In the genomic region with DNA sequence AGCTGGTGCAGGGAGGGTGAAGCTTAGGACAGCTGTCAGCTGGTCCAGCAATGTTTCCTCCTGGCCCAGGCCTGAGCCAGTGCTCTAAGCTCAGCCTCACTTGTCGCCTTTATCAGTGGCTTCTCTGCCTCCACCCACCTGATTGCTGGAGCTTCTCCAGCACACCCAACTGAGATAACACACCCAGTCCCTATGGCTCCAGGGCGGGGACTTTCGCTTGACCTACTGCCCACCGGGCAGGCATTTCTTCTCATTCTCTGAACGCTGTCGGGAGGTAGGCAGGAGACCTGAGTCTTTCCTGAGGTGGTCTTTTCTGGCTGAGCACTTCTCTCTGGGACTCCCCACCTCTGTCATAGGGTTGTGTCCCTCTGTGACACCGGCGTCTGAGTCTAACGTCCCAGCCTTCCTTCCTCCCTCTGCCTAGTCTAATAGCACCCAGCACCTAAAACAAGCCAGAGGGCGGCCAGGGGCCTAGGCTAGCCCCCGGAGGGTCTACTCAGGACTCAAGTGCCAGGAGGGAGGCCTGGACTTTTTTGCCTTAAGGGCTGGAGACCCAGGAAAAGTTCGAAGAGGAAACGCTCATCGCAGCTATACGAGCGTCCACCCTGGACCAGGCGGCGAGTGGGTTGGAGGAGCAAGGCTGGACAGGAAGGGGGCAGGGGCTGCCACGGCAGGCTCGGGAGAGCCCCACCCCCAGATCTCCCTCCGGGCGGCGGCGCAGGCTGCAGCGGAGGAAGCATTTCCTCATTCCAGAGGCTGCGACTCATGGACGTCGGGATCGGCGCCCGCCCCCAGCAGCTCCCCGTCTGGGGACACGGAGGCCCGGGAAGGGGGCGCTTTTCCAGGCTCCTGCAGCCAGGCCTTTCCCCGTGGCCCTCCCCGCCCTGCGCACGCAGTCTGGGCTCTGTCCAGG, we compare ENCODE assay signal across 8 cellular contexts. TPM values are rescaled to one million over a fixed set of nuclear protein-coding genes. Genes with fewer than 3 reads are reported as not detected.
DNase-seq lines count a peak whose midpoint lies in the region; ATAC-seq, FAIRE-seq and TF ChIP-seq lines count a peak whose summit lies in the region.

No MANE protein-coding gene starts in this region.

- H3K4me3 ChIP-seq in OCI-LY3 (ENCODE audit: low read length): peak overlapping the region; percentile 91
- H3K4me3 ChIP-seq in K562: peak overlapping the region; percentile 87

- peak overlapping the region; percentile 76 for H3K9ac ChIP-seq in OCI-LY3 (ENCODE audit: low read length)
- peak overlapping the region; percentile 53 to 90 for H3K9ac ChIP-seq in K562 (ENCODE audit: insufficient read depth in 1 of 2, low read depth in 2 of 2, low read length in 2 of 2)

- peaks cover 6% of the 10 kb centered on the region for H3K9me1 ChIP-seq in K562 (ENCODE audit: control insufficient read depth, insufficient read depth, low read length)

- no peak overlapping the region for H3K27ac ChIP-seq in OCI-LY3 (ENCODE audit: low read length)
- H3K27ac ChIP-seq in K562 (ENCODE audit: extremely low read depth, low read depth, low read length): peak overlapping the region; percentile 57

- TF ChIP-seq CTCF in OCI-LY3 (IDR thresholded peaks at IDR 0.05; ENCODE audit: low read depth, low read length) (no peak), K562 (IDR thresholded peaks at IDR 0.05 in 2 of 3, conservative IDR thresholded peaks at IDR 0.05 in 1 of 3; ENCODE audit: insufficient read depth in 2 of 3, low read depth in 1 of 3, low read length in 3 of 3) (no peak)

- CTCF ChIA-PET in K562 (lab: Yijun Ruan, JAX; ENCODE audit: low intra/inter-chr PET ratio): no interaction called here

- peak; percentile 24; the same call in 1 of the 2 replicates for TF ChIP-seq EP300 in K562 (IDR thresholded peaks at IDR 0.05; ENCODE audit: low read length)

- no peaks in the 10 kb centered on the region for H3K9me3 ChIP-seq in OCI-LY3 (ENCODE audit: insufficient read depth, low read length)
- no peaks in the 10 kb centered on the region for H3K9me3 ChIP-seq in K562 (replicated peaks; ENCODE audit: control insufficient read depth, insufficient read depth, low read depth, low read length)

- DNase-seq in 8988T (peak; percentile 70), GM03348 (ENCODE audit: low spot score) (peak; percentile 97), K562 (ENCODE audit: extremely low read depth in 1 of 4, low spot score in 3 of 4) (peak; percentile 51 to 88 (median 74)), hepatic stellate cell (ENCODE audit: low spot score) (peak; percentile 98), posterior vena cava (ENCODE audit: low spot score) (peak; percentile 97)
- DNase-seq in stimulated activated naive CD4-positive, alpha-beta T cell (lab: John Stamatoyannopoulos, UW): no peak

- no peak for TF ChIP-seq POLR2A in K562 (conservative IDR thresholded peaks at IDR 0.05)

- H3K27me3 ChIP-seq in OCI-LY3 (ENCODE audit: low read depth, low read length): no peaks in the 10 kb centered on the region
- no peaks in the 10 kb centered on the region for H3K27me3 ChIP-seq in K562 (ENCODE audit: control insufficient read depth in 2 of 2, insufficient read depth in 2 of 2, low read length in 2 of 2)

- POLR2A ChIA-PET in K562 (lab: Yijun Ruan, JAX): interaction anchor here (0.6 to 1.6 kb wide), 5 partner anchors 9 to 27 kb away, joined by 3 to 5 read pairs (median 3); no protein-coding TSS in a partner anchor

- ATAC-seq in HG02938 (IDR thresholded peaks at IDR 0.05; ENCODE audit: unreplicated experiment) (peak; percentile 7), K562 (peak; percentile 76)

- H4K20me1 ChIP-seq in OCI-LY3 (ENCODE audit: insufficient read depth, low read length) (no peaks in the 10 kb centered on the region), K562 (replicated peaks; ENCODE audit: control insufficient read depth, insufficient read depth, low read length) (0 out of 2 replicates have a peak, but pooled peaks cover 16% of the 10 kb centered on the region)

- H2AFZ ChIP-seq in OCI-LY3 (ENCODE audit: low read depth, low read length) (peak overlapping the region; percentile 45; the same call in 1 of the 2 replicates), K562 (ENCODE audit: low read depth, low read length) (peak overlapping the region; percentile 75)

- no peak for TF ChIP-seq RAD21 in K562 (CRISPR knock-in tag; conservative IDR thresholded peaks at IDR 0.05 in 1 of 2, IDR thresholded peaks at IDR 0.05 in 1 of 2)

- H3K4me1 ChIP-seq in OCI-LY3 (ENCODE audit: low read length): peaks cover 9% of the 10 kb centered on the region; the same call in 1 of the 2 replicates
- peaks cover 6 to 37% of the 10 kb centered on the region in 2 experiments; a peak in 4 of 5 replicates for H3K4me1 ChIP-seq in K562 (replicated peaks in 1 of 2; ENCODE audit: control insufficient read depth in 2 of 2, insufficient read depth in 2 of 2, low read length in 2 of 2)

- TSS peak; percentile 39 for BruUV-seq in K562 (replicated peaks; lab: Mats Ljungman, UMichigan)

- WGBS in K562 (ENCODE audit: insufficient coverage, low coverage, missing lambda C conversion rate): 0% methylated on average over 18 of the region's 39 CpGs

- H3K4me2 ChIP-seq in OCI-LY3 (ENCODE audit: low read length) (peak overlapping the region; percentile 96), K562 (ENCODE audit: insufficient read depth, low read length) (peak overlapping the region; percentile 79)

- H3K36me3 ChIP-seq in OCI-LY3 (replicated peaks; ENCODE audit: low read depth, low read length) (no peaks in the 10 kb centered on the region), K562 (ENCODE audit: control insufficient read depth, insufficient read depth, low read length) (peaks cover 7% of the 10 kb centered on the region; the same call in 2 of the 3 replicates)

- peak; percentile 90 for FAIRE-seq in K562 (lab: Jason Lieb, UNC)

- in situ Hi-C loops in K562 (cut with MboI): no loop called here

- intact Hi-C loops in K562 (cut with micrococcal nuclease) (no loop called here), posterior vena cava (cut with DNase I) (no loop called here)

- H3K79me2 ChIP-seq in OCI-LY3 (ENCODE audit: low read length) (peaks cover 18% of the 10 kb centered on the region), K562 (ENCODE audit: control insufficient read depth, insufficient read depth, low read length) (peaks cover 20% of the 10 kb centered on the region)

RNA-seq across cellular contexts. Expression of gene TAX1BP3, which starts 0.8 kb away (rescaled TPM):
- 6.8 and 15.3 TPM in 2 replicates for total RNA-seq in K562 (2011; cell fraction: chromatin; rRNA removed; ENCODE audit: low replicate concordance)
- total RNA-seq in K562 (2011; cell fraction: nucleolus; rRNA removed): 6.2 and 10.7 TPM in 2 replicates
- 6.9 and 7.4 TPM in 2 replicates for total RNA-seq in K562 (2011; cell fraction: nucleoplasm; rRNA removed)
- total RNA-seq in K562 (2014; rRNA removed): 10.9 and 17.5 TPM in 2 replicates
- total RNA-seq in K562 (2014; rRNA removed; fragmentation: Illumina TruSeq; extraction: Trizol): 4.1 and 4.4 TPM in 2 replicates
- 7.9 and 8.2 TPM in 2 replicates for total RNA-seq in K562 (2015; rRNA removed; fragmentation: Illumina TruSeq; extraction: Trizol)
- 14.5 and 15.4 TPM in 2 replicates for total RNA-seq in K562 (2021)
- 6.2 and 10.7 TPM in 2 replicates for polyA plus RNA-seq in K562 (2011; rRNA removed)
- polyA plus RNA-seq in K562 (2011; cell fraction: cytosol; rRNA removed): 17.1 and 21.8 TPM in 2 replicates
- polyA plus RNA-seq in K562 (2011; cell fraction: nucleus; rRNA removed): 9.7 and 10.7 TPM in 2 replicates
- polyA plus RNA-seq in K562 (2012): 13.4 and 18.9 TPM in 2 replicates
- 5.8 and 13.9 TPM in 2 replicates for polyA plus RNA-seq in K562 (2014; fragmentation: Illumina TruSeq; extraction: Trizol)
- polyA plus RNA-seq in K562 (2014; fragmentation: Nextera tagmentation; extraction: Ambion mirVana): 1 to 10 TPM in 1 of 2 experiments, under 1 TPM in 1; 0.99 to 2.5 TPM
- polyA plus RNA-seq in K562 (2014; rRNA removed): 6.4 and 8.5 TPM in 2 replicates
- polyA minus RNA-seq in K562 (2011; rRNA and poly(A)+ RNA removed): 4.4 and 4.6 TPM in 2 replicates
- polyA minus RNA-seq in K562 (2011; cell fraction: cytosol; rRNA and poly(A)+ RNA removed): 12.2 and 13.9 TPM in 2 replicates
- polyA minus RNA-seq in K562 (2011; cell fraction: nucleus; rRNA and poly(A)+ RNA removed): 3.5 and 5.0 TPM in 2 replicates
- 100 to 1,000 TPM; 106 to 126 TPM for total RNA-seq in posterior vena cava

RNA-seq across cellular contexts. Expression of gene EMC6, which starts 1.0 kb away (rescaled TPM):
- 4.0 and 10.0 TPM in 2 replicates for total RNA-seq in K562 (2011; cell fraction: chromatin; rRNA removed; ENCODE audit: low replicate concordance)
- 19.6 and 26.2 TPM in 2 replicates for total RNA-seq in K562 (2011; cell fraction: nucleolus; rRNA removed)
- 12.8 and 13.0 TPM in 2 replicates for total RNA-seq in K562 (2011; cell fraction: nucleoplasm; rRNA removed)
- total RNA-seq in K562 (2014; rRNA removed) (27.7 and 40.0 TPM in 2 replicates), K562 (2014; rRNA removed; fragmentation: Illumina TruSeq; extraction: Trizol) (17.6 and 18.8 TPM in 2 replicates), K562 (2015; rRNA removed; fragmentation: Illumina TruSeq; extraction: Trizol) (31.7 and 34.3 TPM in 2 replicates), K562 (2021) (57.3 and 57.8 TPM in 2 replicates), posterior vena cava (10 to 100 TPM; 23.7 to 24.7 TPM)
- polyA plus RNA-seq in K562 (2011; rRNA removed) (22.8 and 24.3 TPM in 2 replicates), K562 (2014; fragmentation: Illumina TruSeq; extraction: Trizol) (24.9 and 28.6 TPM in 2 replicates), K562 (2014; fragmentation: Nextera tagmentation; extraction: Ambion mirVana) (1 to 10 TPM; 2.9 to 6.8 TPM), K562 (2014; rRNA removed) (136 and 159 TPM in 2 replicates)
- polyA plus RNA-seq in K562 (2011; cell fraction: cytosol; rRNA removed): 57.6 and 175 TPM in 2 replicates
- polyA plus RNA-seq in K562 (2011; cell fraction: nucleus; rRNA removed): 17.9 and 22.6 TPM in 2 replicates
- 36.5 and 40.8 TPM in 2 replicates for polyA plus RNA-seq in K562 (2012)
- 3.3 TPM in 2 replicates for polyA minus RNA-seq in K562 (2011; rRNA and poly(A)+ RNA removed)
- 19.3 and 19.9 TPM in 2 replicates for polyA minus RNA-seq in K562 (2011; cell fraction: cytosol; rRNA and poly(A)+ RNA removed)
- polyA minus RNA-seq in K562 (2011; cell fraction: nucleus; rRNA and poly(A)+ RNA removed): 6.3 and 8.0 TPM in 2 replicates

RNA-seq across cellular contexts. Expression of gene P2RX5, which starts 28.3 kb away (rescaled TPM):
- total RNA-seq in K562 (2011; cell fraction: chromatin; rRNA removed; ENCODE audit: low replicate concordance): 3.7 and 10.0 TPM in 2 replicates
- total RNA-seq in K562 (2011; cell fraction: nucleolus; rRNA removed): 4.3 and 7.7 TPM in 2 replicates
- total RNA-seq in K562 (2011; cell fraction: nucleoplasm; rRNA removed): 2.3 and 4.7 TPM in 2 replicates
- total RNA-seq in K562 (2014; rRNA removed) (1.3 and 1.8 TPM in 2 replicates), K562 (2014; rRNA removed; fragmentation: Illumina TruSeq; extraction: Trizol) (0.35 and 1.5 TPM in 2 replicates), K562 (2015; rRNA removed; fragmentation: Illumina TruSeq; extraction: Trizol) (0.87 and 1.5 TPM in 2 replicates), K562 (2021) (1.6 and 1.8 TPM in 2 replicates), posterior vena cava (1 to 10 TPM in 1 of 2 donors, under 1 TPM in 1; 0.93 to 2.0 TPM)
- polyA plus RNA-seq in K562 (2011; rRNA removed) (2.7 and 4.0 TPM in 2 replicates), K562 (2014; fragmentation: Illumina TruSeq; extraction: Trizol) (1.1 and 1.6 TPM in 2 replicates), K562 (2014; fragmentation: Nextera tagmentation; extraction: Ambion mirVana) (under 1 TPM; 0.31 to 0.61 TPM), K562 (2014; rRNA removed) (0.49 and 1.2 TPM in 2 replicates)
- polyA plus RNA-seq in K562 (2011; cell fraction: cytosol; rRNA removed): 2.2 and 4.5 TPM in 2 replicates
- 4.0 and 10.8 TPM in 2 replicates for polyA plus RNA-seq in K562 (2011; cell fraction: nucleus; rRNA removed)
- 2.0 and 2.1 TPM in 2 replicates for polyA plus RNA-seq in K562 (2012)
- polyA minus RNA-seq in K562 (2011; rRNA and poly(A)+ RNA removed): 1.0 and 2.8 TPM in 2 replicates
- polyA minus RNA-seq in K562 (2011; cell fraction: cytosol; rRNA and poly(A)+ RNA removed): 3.1 and 4.7 TPM in 2 replicates
- 1.8 and 3.2 TPM in 2 replicates for polyA minus RNA-seq in K562 (2011; cell fraction: nucleus; rRNA and poly(A)+ RNA removed)

RNA-seq across cellular contexts. Expression of gene CTNS, which starts 31.1 kb away (rescaled TPM):
- total RNA-seq in K562 (2011; cell fraction: chromatin; rRNA removed; ENCODE audit: low replicate concordance): 9.1 and 19.9 TPM in 2 replicates
- total RNA-seq in K562 (2011; cell fraction: nucleolus; rRNA removed): 15.8 and 19.3 TPM in 2 replicates
- total RNA-seq in K562 (2011; cell fraction: nucleoplasm; rRNA removed): 11.6 and 13.5 TPM in 2 replicates
- total RNA-seq in K562 (2014; rRNA removed) (4.8 and 5.6 TPM in 2 replicates), K562 (2014; rRNA removed; fragmentation: Illumina TruSeq; extraction: Trizol) (3.5 TPM in 2 replicates), K562 (2015; rRNA removed; fragmentation: Illumina TruSeq; extraction: Trizol) (4.9 and 5.8 TPM in 2 replicates), K562 (2021) (6.2 and 7.3 TPM in 2 replicates), posterior vena cava (10 to 100 TPM in 1 of 2 donors, 1 to 10 TPM in 1; 9.2 to 11.7 TPM)
- polyA plus RNA-seq in K562 (2011; rRNA removed) (4.2 and 4.6 TPM in 2 replicates), K562 (2014; fragmentation: Illumina TruSeq; extraction: Trizol) (6.7 and 7.8 TPM in 2 replicates), K562 (2014; fragmentation: Nextera tagmentation; extraction: Ambion mirVana) (1 to 10 TPM in 1 of 2 experiments, under 1 TPM in 1; 0.66 to 1.0 TPM), K562 (2014; rRNA removed) (6.0 and 8.4 TPM in 2 replicates)
- 5.2 and 8.5 TPM in 2 replicates for polyA plus RNA-seq in K562 (2011; cell fraction: cytosol; rRNA removed)
- polyA plus RNA-seq in K562 (2011; cell fraction: nucleus; rRNA removed): 13.9 and 17.9 TPM in 2 replicates
- 6.4 and 12.1 TPM in 2 replicates for polyA plus RNA-seq in K562 (2012)
- polyA minus RNA-seq in K562 (2011; rRNA and poly(A)+ RNA removed): 3.3 and 5.8 TPM in 2 replicates
- 2.8 and 3.9 TPM in 2 replicates for polyA minus RNA-seq in K562 (2011; cell fraction: cytosol; rRNA and poly(A)+ RNA removed)
- polyA minus RNA-seq in K562 (2011; cell fraction: nucleus; rRNA and poly(A)+ RNA removed): 3.4 and 4.1 TPM in 2 replicates

RNA-seq across cellular contexts. Expression of gene SHPK, which starts 31.6 kb away (rescaled TPM):
- total RNA-seq in K562 (2011; cell fraction: chromatin; rRNA removed; ENCODE audit: low replicate concordance): 13.0 and 29.8 TPM in 2 replicates
- 18.3 and 19.6 TPM in 2 replicates for total RNA-seq in K562 (2011; cell fraction: nucleolus; rRNA removed)
- 12.8 and 15.2 TPM in 2 replicates for total RNA-seq in K562 (2011; cell fraction: nucleoplasm; rRNA removed)
- total RNA-seq in K562 (2014; rRNA removed): 16.3 and 20.2 TPM in 2 replicates
- total RNA-seq in K562 (2014; rRNA removed; fragmentation: Illumina TruSeq; extraction: Trizol): 7.2 and 10.0 TPM in 2 replicates
- 11.8 and 12.3 TPM in 2 replicates for total RNA-seq in K562 (2015; rRNA removed; fragmentation: Illumina TruSeq; extraction: Trizol)
- total RNA-seq in K562 (2021): 14.2 and 14.9 TPM in 2 replicates
- 12.6 and 13.1 TPM in 2 replicates for polyA plus RNA-seq in K562 (2011; rRNA removed)
- 17.7 and 23.1 TPM in 2 replicates for polyA plus RNA-seq in K562 (2011; cell fraction: cytosol; rRNA removed)
- 5.7 and 9.0 TPM in 2 replicates for polyA plus RNA-seq in K562 (2011; cell fraction: nucleus; rRNA removed)
- polyA plus RNA-seq in K562 (2012): 9.8 and 10.4 TPM in 2 replicates
- 12.2 and 12.8 TPM in 2 replicates for polyA plus RNA-seq in K562 (2014; fragmentation: Illumina TruSeq; extraction: Trizol)
- polyA plus RNA-seq in K562 (2014; fragmentation: Nextera tagmentation; extraction: Ambion mirVana): 1 to 10 TPM; 2.5 to 2.6 TPM
- 10.5 and 11.2 TPM in 2 replicates for polyA plus RNA-seq in K562 (2014; rRNA removed)
- 13.5 and 19.8 TPM in 2 replicates for polyA minus RNA-seq in K562 (2011; rRNA and poly(A)+ RNA removed)
- 15.0 and 15.7 TPM in 2 replicates for polyA minus RNA-seq in K562 (2011; cell fraction: cytosol; rRNA and poly(A)+ RNA removed)
- 4.7 and 6.9 TPM in 2 replicates for polyA minus RNA-seq in K562 (2011; cell fraction: nucleus; rRNA and poly(A)+ RNA removed)
- 10 to 100 TPM in 1 of 2 donors, 1 to 10 TPM in 1; 6.1 to 13.3 TPM for total RNA-seq in posterior vena cava

Comparison
In these comparisons a context has a peak if more than half of its experiments do, and no peak if none do; other contexts are left out.
1. DNase-seq: peak in 8988T (single experiment), GM03348 (single experiment), K562 (4 of 4), hepatic stellate cell (single experiment) and posterior vena cava (single experiment); none in stimulated activated naive CD4-positive, alpha-beta T cell (0 of 6).
2. RNA of gene TAX1BP3, which starts 0.8 kb away (total RNA-seq): 106 to 126 TPM in posterior vena cava; 4.1 to 17.5 TPM in K562; every median in the first group is over 4 times any median in the second.